ENCODE assay signal across 12 cellular contexts in the genomic region with DNA sequence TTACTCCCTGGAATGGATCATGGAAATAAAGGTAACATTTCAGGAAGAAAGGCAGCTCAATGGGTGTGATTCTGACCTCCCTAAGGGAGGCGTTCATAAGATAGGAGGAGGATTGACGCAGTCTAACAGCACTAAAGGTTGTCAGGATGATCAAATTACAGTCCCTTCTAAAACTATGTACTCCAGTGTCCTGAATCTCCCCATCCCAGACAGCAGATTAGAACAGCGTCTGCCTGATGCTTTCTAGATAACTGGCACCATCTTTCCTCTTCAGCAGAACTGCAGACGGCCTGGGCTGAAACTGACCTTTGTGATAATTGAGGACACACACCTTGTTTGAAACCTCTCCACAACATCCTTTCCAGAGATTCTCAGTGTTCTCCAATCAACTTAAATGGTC.
"Had no signal": no experiment of that assay in that cellular context is flagged by ENCODE, and none has a peak within 500 bp of the region (broad histone marks: within the 10 kb centered on the region; RNA-seq: fewer than 3 reads in every experiment).

No MANE protein-coding gene starts in this region.

- H3K36me3 ChIP-seq: gastroesophageal sphincter, sigmoid colon had no signal

- H3K36me3 Mint-ChIP-seq: naive B cell, type B pancreatic cell had no signal

- ATAC-seq: esophagus mucosa, gastroesophageal sphincter, left colon had no signal

- H3K4me3 Mint-ChIP-seq: nephron, type B pancreatic cell had no signal

- H3K27ac ChIP-seq: gastroesophageal sphincter, sigmoid colon had no signal

- H3K27me3 ChIP-seq: gastroesophageal sphincter, sigmoid colon had no signal

- DNase-seq: effector memory CD4-positive, alpha-beta T cell; left colon; mesendoderm; naive B cell; sigmoid colon; small intestine; stimulated activated CD4-positive, alpha-beta T cell treated with anti-CD3 and anti-CD28 coated beads, Interleukin-2, amount 100 ng/mL, for 48 hours; stimulated activated naive CD4-positive, alpha-beta T cell treated with Interleukin-2 at 50 U/mL for 16 hours had no signal

- H3K4me3 ChIP-seq: gastroesophageal sphincter, sigmoid colon had no signal

- H3K4me1 ChIP-seq: sigmoid colon had no signal

- H3K9me3 Mint-ChIP-seq: naive B cell, nephron, type B pancreatic cell had no signal

- H3K9me3 ChIP-seq: gastroesophageal sphincter, sigmoid colon had no signal

- H3K27ac Mint-ChIP-seq: type B pancreatic cell had no signal
